11 cellular contexts compared by ENCODE assay signal in the genomic region with DNA sequence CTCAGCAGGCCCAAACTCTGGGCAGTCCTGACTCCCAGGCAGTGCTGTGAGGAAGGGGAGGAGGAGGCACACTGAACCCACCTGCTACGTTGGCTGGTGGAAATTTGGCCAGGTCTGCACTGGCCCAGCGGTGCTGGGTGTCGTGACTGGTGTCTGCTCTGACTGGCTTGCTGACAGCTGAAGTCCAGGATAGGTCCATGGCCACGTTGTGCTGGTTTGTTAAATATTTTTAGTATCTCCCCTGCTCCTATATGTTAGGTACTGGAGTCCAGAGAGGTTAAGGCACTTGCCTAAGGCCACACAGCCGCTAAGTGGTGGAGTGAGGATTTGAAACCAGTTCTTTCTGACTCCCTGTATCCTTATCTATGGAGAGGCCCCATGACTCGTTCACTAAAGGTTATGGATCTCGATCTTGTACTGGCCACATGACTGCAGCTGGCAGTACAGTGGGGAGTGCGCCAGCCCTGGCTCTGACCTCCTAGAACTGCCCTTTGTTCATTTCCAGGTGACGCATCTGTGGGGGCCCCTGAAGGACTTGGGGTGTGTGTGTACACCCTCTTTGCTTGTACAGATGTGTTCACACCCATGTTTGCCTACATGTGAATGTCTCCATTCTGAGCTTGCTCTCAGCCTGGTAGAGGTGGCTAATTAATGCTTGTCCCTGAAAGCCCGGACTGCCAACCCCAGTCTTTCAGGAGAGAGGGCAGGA. TPM values are rescaled to one million over a fixed set of nuclear protein-coding genes. Genes with fewer than 3 reads are reported as not detected.
A peak's percentile ranks its signal among the peaks of the same experiment; 100 is the strongest.
DNase-seq lines count a peak whose midpoint lies in the region; ATAC-seq and TF ChIP-seq lines count a peak whose summit lies in the region.
"Had no signal": no experiment of that assay in that cellular context is flagged by ENCODE, and none has a peak within 500 bp of the region (broad histone marks: within the 10 kb centered on the region; RNA-seq: fewer than 3 reads in every experiment).

No MANE protein-coding gene starts in this region.

- H3K27me3 ChIP-seq in suprapubic skin = no peaks in the 10 kb centered on the region
- no peaks in the 10 kb centered on the region for H3K27me3 ChIP-seq in PC-3 (ENCODE audit: low read length)

- TF ChIP-seq CTCF in mucosa of descending colon (IDR thresholded peaks at IDR 0.05) = no peak
- no peak for TF ChIP-seq CTCF in suprapubic skin (IDR thresholded peaks at IDR 0.05)
- no peak for TF ChIP-seq CTCF in PC-3 (conservative IDR thresholded peaks at IDR 0.05; ENCODE audit: low read depth, low read length)

- intact Hi-C loops in mucosa of descending colon (cut with DNase I, micrococcal nuclease) = no loop called here
- intact Hi-C loops in PC-3 (cut with micrococcal nuclease) = no loop called here

- WGBS in suprapubic skin = 72% methylated on average over 8 of the region's 10 CpGs

- POLR2A ChIA-PET in PC-3 (lab: Charles Lee; ENCODE audit: unreplicated experiment) = no interaction called here

- no peak for DNase-seq in activated naive CD4-positive, alpha-beta T cell treated with anti-CD3 and anti-CD28 coated beads, Interleukin-2, amount 50 U/mL, for 72 hours (ENCODE audit: low spot score in 2 of 2)
- no peak for DNase-seq in activated naive CD4-positive, alpha-beta T cell treated with Interleukin-2 at 50 U/mL for 16 hours
- DNase-seq in central memory CD8-positive, alpha-beta T cell (ENCODE audit: low spot score in 2 of 2) = no peak
- DNase-seq in mucosa of descending colon (no peak), suprapubic skin (ENCODE audit: low spot score in 2 of 2) (no peak), PC-3 (no peak), NAMALWA (ENCODE audit: low spot score) (no peak)
- DNase-seq in activated CD8-positive, alpha-beta memory T cell treated with anti-CD3 and anti-CD28 coated beads, Interleukin-2, amount 10 ng/mL, durations not matched to agents 7 days and 5 days = no peak
- DNase-seq: DMS79 treated with DMSO at 0.1 percent for 48 hours, NCI-H1105, NCI-H446 treated with DMSO at 0.1 percent for 48 hours had no signal

- H3K79me2 ChIP-seq in PC-3 (ENCODE audit: low read length) = no peaks in the 10 kb centered on the region

- TF ChIP-seq EP300 in suprapubic skin (IDR thresholded peaks at IDR 0.05) = no peak

- H3K36me3 ChIP-seq in mucosa of descending colon (ENCODE audit: low read depth) (no peaks in the 10 kb centered on the region), suprapubic skin (peaks cover under 1% of the 10 kb centered on the region), PC-3 (ENCODE audit: low read depth, low read length) (no peaks in the 10 kb centered on the region)

- no peaks in the 10 kb centered on the region for H4K20me1 ChIP-seq in PC-3 (ENCODE audit: low read length)

- H3K27me3 Mint-ChIP-seq in central memory CD8-positive, alpha-beta T cell = no peaks in the 10 kb centered on the region
- H3K27me3 Mint-ChIP-seq in activated CD8-positive, alpha-beta memory T cell treated with anti-CD3 and anti-CD28 coated beads, Interleukin-2, amount 10 ng/mL, durations not matched to agents 7 days and 5 days = no peaks in the 10 kb centered on the region

- H3K4me3 ChIP-seq in mucosa of descending colon (no peak overlapping the region), suprapubic skin (no peak overlapping the region), PC-3 (ENCODE audit: low read length) (no peak overlapping the region)

- peaks cover 90% of the 10 kb centered on the region for H3K4me1 Mint-ChIP-seq in central memory CD8-positive, alpha-beta T cell
- H3K4me1 Mint-ChIP-seq in activated CD8-positive, alpha-beta memory T cell treated with anti-CD3 and anti-CD28 coated beads, Interleukin-2, amount 10 ng/mL, durations not matched to agents 7 days and 5 days = peaks cover 41% of the 10 kb centered on the region

- CTCF ChIA-PET in PC-3 (lab: Charles Lee) = interaction anchor here (0.5 kb wide), 1 partner anchor 134 kb away, joined by 3 read pairs; no protein-coding TSS in a partner anchor
- CTCF ChIA-PET in activated CD8-positive, alpha-beta memory T cell treated with anti-CD3 and anti-CD28 coated beads, Interleukin-2, amount 10 ng/mL, durations not matched to agents 7 days and 5 days (lab: Charles Lee) = interaction anchor here (1.2 to 2.1 kb wide), 3 partner anchors 8 to 207 kb away, joined by 3 to 10 read pairs (median 3); partner anchors contain the start of gene MFN2

- H3K36me3 Mint-ChIP-seq in activated naive CD4-positive, alpha-beta T cell treated with anti-CD3 and anti-CD28 coated beads, Interleukin-2, amount 50 U/mL, for 72 hours = no peaks in the 10 kb centered on the region
- peaks cover 30% of the 10 kb centered on the region for H3K36me3 Mint-ChIP-seq in central memory CD8-positive, alpha-beta T cell (ENCODE audit: insufficient read depth)
- peaks cover 31% of the 10 kb centered on the region for H3K36me3 Mint-ChIP-seq in activated CD8-positive, alpha-beta memory T cell treated with anti-CD3 and anti-CD28 coated beads, Interleukin-2, amount 10 ng/mL, durations not matched to agents 7 days and 5 days

- H3K4me3 Mint-ChIP-seq in central memory CD8-positive, alpha-beta T cell = peak overlapping the region; percentile 16
- H3K4me3 Mint-ChIP-seq in activated CD8-positive, alpha-beta memory T cell treated with anti-CD3 and anti-CD28 coated beads, Interleukin-2, amount 10 ng/mL, durations not matched to agents 7 days and 5 days = no peak overlapping the region

- no peak overlapping the region for H2AFZ ChIP-seq in PC-3 (ENCODE audit: low read length)

- H3K9me3 Mint-ChIP-seq in activated naive CD4-positive, alpha-beta T cell treated with anti-CD3 and anti-CD28 coated beads, Interleukin-2, amount 50 U/mL, for 72 hours = no peaks in the 10 kb centered on the region
- H3K9me3 Mint-ChIP-seq in central memory CD8-positive, alpha-beta T cell = no peaks in the 10 kb centered on the region
- no peaks in the 10 kb centered on the region for H3K9me3 Mint-ChIP-seq in activated CD8-positive, alpha-beta memory T cell treated with anti-CD3 and anti-CD28 coated beads, Interleukin-2, amount 10 ng/mL, durations not matched to agents 7 days and 5 days (ENCODE audit: low read depth)

- H3K27ac ChIP-seq in suprapubic skin (peak overlapping the region; percentile 86), PC-3 (ENCODE audit: low read length) (no peak overlapping the region)

- H3K4me1 ChIP-seq in mucosa of descending colon (ENCODE audit: low read depth) = peaks cover 9% of the 10 kb centered on the region
- H3K4me1 ChIP-seq in suprapubic skin = peaks cover 63% of the 10 kb centered on the region
- no peaks in the 10 kb centered on the region for H3K4me1 ChIP-seq in PC-3 (ENCODE audit: insufficient read depth, low read length)

- no peaks in the 10 kb centered on the region for H3K9me2 ChIP-seq in PC-3 (replicated peaks; ENCODE audit: low read length)

- BruUV-seq in PC-3 (replicated peaks; lab: Mats Ljungman, UMichigan) = no TSS peak

- TF ChIP-seq POLR2A in suprapubic skin (IDR thresholded peaks at IDR 0.05) = no peak

- H3K4me2 ChIP-seq in PC-3 (ENCODE audit: low read length) = no peak overlapping the region

- no peaks in the 10 kb centered on the region for H3K9me3 ChIP-seq in mucosa of descending colon
- H3K9me3 ChIP-seq in suprapubic skin = no peaks in the 10 kb centered on the region
- no peaks in the 10 kb centered on the region for H3K9me3 ChIP-seq in PC-3 (ENCODE audit: low read length)

- ATAC-seq in activated naive CD4-positive, alpha-beta T cell treated with anti-CD3 and anti-CD28 coated beads, Interleukin-2, amount 50 U/mL, for 72 hours = peak in 1 of 2 donors; percentile 65
- ATAC-seq in central memory CD8-positive, alpha-beta T cell (replicated peaks; ENCODE audit: extremely low read depth, poor library complexity, severe bottlenecking) = no peak
- ATAC-seq in mucosa of descending colon (peak; percentile 43), PC-3 (no peak)
- ATAC-seq in activated CD8-positive, alpha-beta memory T cell treated with anti-CD3 and anti-CD28 coated beads, Interleukin-2, amount 10 ng/mL, durations not matched to agents 7 days and 5 days = no peak

- H3F3A ChIP-seq in PC-3 (ENCODE audit: low read length, unreplicated experiment) = no peaks in the 10 kb centered on the region

- peak overlapping the region; percentile 10 to 63 for H3K27ac Mint-ChIP-seq in activated naive CD4-positive, alpha-beta T cell treated with anti-CD3 and anti-CD28 coated beads, Interleukin-2, amount 50 U/mL, for 72 hours
- peak overlapping the region; percentile 100 for H3K27ac Mint-ChIP-seq in central memory CD8-positive, alpha-beta T cell (ENCODE audit: low read depth)
- no peak overlapping the region for H3K27ac Mint-ChIP-seq in activated CD8-positive, alpha-beta memory T cell treated with anti-CD3 and anti-CD28 coated beads, Interleukin-2, amount 10 ng/mL, durations not matched to agents 7 days and 5 days

- no peak overlapping the region for H3K9ac ChIP-seq in PC-3 (ENCODE audit: low read length)

RNA-seq across cellular contexts. Expression of gene TNFRSF1B, which starts 19.6 kb away (rescaled TPM):
- total RNA-seq in activated naive CD4-positive, alpha-beta T cell treated with anti-CD3 and anti-CD28 coated beads, Interleukin-2, amount 50 U/mL, for 72 hours = 100 to 1,000 TPM in 1 of 2 donors, 10 to 100 TPM in 1; 98.1 to 143 TPM
- total RNA-seq in mucosa of descending colon (10 to 100 TPM; 20.3 to 39.3 (median 31.6) TPM), suprapubic skin (10 to 100 TPM in 2 of 4 donors, 1 to 10 TPM in 2; 6.3 to 35.2 (median 11.9) TPM), PC-3 (2014; rRNA removed) (0.29 and 1.3 TPM in 2 replicates)
- total RNA-seq in activated CD8-positive, alpha-beta memory T cell treated with anti-CD3 and anti-CD28 coated beads, Interleukin-2, amount 10 ng/mL, durations not matched to agents 7 days and 5 days = 100 to 1,000 TPM; 294 to 370 TPM

RNA-seq across cellular contexts. Expression of gene VPS13D, which starts 43.4 kb away (rescaled TPM):
- 10 to 100 TPM; 31.2 to 40.7 TPM for total RNA-seq in activated naive CD4-positive, alpha-beta T cell treated with anti-CD3 and anti-CD28 coated beads, Interleukin-2, amount 50 U/mL, for 72 hours
- total RNA-seq in mucosa of descending colon = 10 to 100 TPM; 70.1 to 96.6 (median 96.6) TPM
- total RNA-seq in suprapubic skin = 100 to 1,000 TPM in 3 of 4 donors, 10 to 100 TPM in 1; 94.4 to 472 (median 163) TPM
- total RNA-seq in PC-3 (2014; rRNA removed) = 30.7 and 43.6 TPM in 2 replicates
- 10 to 100 TPM; 34.6 to 38.3 TPM for total RNA-seq in activated CD8-positive, alpha-beta memory T cell treated with anti-CD3 and anti-CD28 coated beads, Interleukin-2, amount 10 ng/mL, durations not matched to agents 7 days and 5 days
